Comparison of ENCODE assay signal across 1 cellular context in the genomic region with DNA sequence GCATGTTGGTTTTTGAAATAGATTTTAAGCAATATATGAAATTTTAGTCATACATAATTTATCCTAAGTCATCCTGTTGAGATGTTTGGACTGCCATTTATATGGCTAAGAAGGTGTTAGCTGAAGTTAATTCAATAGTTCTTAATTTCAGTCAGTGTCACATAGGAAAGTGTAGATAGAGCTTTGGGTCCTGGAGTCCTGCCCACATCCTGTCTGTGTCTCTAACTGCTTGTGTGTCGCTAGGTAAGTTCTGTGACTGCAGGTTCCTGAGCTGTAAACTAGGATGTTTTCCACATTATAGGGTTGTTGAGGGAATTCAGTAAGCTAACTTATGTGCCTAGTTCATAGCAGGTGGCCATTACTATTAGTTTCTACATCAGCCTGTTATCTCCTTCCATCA.
TF ChIP-seq lines count a peak whose summit lies in the region.

No MANE protein-coding gene starts in this region.

TF ChIP-seq in GM23338, 12 proteins besides CTCF, POLR2A, EP300 and RAD21:
- TF ChIP-seq EZH2 (IDR thresholded peaks at IDR 0.05; ENCODE audit: low read depth, unreplicated experiment) (no peak), CREB1 (CRISPR knock-in tag; IDR thresholded peaks at IDR 0.05; ENCODE audit: low read depth) (no peak), NANOG (IDR thresholded peaks at IDR 0.05; ENCODE audit: borderline replicate concordance) (no peak), STAT1 (IDR thresholded peaks at IDR 0.05; ENCODE audit: unreplicated experiment) (no peak), POLR2AphosphoS5 (IDR thresholded peaks at IDR 0.05; ENCODE audit: low read depth) (no peak), ZNF114 (CRISPR knock-in tag; IDR thresholded peaks at IDR 0.05) (no peak), ZNF331 (CRISPR knock-in tag; IDR thresholded peaks at IDR 0.05; ENCODE audit: low read depth) (no peak), EZH2phosphoT487 (IDR thresholded peaks at IDR 0.05; ENCODE audit: unreplicated experiment) (no peak), JUNB (IDR thresholded peaks at IDR 0.05; ENCODE audit: unreplicated experiment) (no peak)
- TF ChIP-seq, protein P1, sequence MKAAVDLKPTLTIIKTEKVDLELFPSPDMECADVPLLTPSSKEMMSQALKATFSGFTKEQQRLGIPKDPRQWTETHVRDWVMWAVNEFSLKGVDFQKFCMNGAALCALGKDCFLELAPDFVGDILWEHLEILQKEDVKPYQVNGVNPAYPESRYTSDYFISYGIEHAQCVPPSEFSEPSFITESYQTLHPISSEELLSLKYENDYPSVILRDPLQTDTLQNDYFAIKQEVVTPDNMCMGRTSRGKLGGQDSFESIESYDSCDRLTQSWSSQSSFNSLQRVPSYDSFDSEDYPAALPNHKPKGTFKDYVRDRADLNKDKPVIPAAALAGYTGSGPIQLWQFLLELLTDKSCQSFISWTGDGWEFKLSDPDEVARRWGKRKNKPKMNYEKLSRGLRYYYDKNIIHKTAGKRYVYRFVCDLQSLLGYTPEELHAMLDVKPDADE (IDR thresholded peaks at IDR 0.05), result no peak
- TF ChIP-seq, protein P2, sequence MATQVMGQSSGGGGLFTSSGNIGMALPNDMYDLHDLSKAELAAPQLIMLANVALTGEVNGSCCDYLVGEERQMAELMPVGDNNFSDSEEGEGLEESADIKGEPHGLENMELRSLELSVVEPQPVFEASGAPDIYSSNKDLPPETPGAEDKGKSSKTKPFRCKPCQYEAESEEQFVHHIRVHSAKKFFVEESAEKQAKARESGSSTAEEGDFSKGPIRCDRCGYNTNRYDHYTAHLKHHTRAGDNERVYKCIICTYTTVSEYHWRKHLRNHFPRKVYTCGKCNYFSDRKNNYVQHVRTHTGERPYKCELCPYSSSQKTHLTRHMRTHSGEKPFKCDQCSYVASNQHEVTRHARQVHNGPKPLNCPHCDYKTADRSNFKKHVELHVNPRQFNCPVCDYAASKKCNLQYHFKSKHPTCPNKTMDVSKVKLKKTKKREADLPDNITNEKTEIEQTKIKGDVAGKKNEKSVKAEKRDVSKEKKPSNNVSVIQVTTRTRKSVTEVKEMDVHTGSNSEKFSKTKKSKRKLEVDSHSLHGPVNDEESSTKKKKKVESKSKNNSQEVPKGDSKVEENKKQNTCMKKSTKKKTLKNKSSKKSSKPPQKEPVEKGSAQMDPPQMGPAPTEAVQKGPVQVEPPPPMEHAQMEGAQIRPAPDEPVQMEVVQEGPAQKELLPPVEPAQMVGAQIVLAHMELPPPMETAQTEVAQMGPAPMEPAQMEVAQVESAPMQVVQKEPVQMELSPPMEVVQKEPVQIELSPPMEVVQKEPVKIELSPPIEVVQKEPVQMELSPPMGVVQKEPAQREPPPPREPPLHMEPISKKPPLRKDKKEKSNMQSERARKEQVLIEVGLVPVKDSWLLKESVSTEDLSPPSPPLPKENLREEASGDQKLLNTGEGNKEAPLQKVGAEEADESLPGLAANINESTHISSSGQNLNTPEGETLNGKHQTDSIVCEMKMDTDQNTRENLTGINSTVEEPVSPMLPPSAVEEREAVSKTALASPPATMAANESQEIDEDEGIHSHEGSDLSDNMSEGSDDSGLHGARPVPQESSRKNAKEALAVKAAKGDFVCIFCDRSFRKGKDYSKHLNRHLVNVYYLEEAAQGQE (IDR thresholded peaks at IDR 0.05; ENCODE audit: unreplicated experiment), result no peak
- TF ChIP-seq, protein P3, sequence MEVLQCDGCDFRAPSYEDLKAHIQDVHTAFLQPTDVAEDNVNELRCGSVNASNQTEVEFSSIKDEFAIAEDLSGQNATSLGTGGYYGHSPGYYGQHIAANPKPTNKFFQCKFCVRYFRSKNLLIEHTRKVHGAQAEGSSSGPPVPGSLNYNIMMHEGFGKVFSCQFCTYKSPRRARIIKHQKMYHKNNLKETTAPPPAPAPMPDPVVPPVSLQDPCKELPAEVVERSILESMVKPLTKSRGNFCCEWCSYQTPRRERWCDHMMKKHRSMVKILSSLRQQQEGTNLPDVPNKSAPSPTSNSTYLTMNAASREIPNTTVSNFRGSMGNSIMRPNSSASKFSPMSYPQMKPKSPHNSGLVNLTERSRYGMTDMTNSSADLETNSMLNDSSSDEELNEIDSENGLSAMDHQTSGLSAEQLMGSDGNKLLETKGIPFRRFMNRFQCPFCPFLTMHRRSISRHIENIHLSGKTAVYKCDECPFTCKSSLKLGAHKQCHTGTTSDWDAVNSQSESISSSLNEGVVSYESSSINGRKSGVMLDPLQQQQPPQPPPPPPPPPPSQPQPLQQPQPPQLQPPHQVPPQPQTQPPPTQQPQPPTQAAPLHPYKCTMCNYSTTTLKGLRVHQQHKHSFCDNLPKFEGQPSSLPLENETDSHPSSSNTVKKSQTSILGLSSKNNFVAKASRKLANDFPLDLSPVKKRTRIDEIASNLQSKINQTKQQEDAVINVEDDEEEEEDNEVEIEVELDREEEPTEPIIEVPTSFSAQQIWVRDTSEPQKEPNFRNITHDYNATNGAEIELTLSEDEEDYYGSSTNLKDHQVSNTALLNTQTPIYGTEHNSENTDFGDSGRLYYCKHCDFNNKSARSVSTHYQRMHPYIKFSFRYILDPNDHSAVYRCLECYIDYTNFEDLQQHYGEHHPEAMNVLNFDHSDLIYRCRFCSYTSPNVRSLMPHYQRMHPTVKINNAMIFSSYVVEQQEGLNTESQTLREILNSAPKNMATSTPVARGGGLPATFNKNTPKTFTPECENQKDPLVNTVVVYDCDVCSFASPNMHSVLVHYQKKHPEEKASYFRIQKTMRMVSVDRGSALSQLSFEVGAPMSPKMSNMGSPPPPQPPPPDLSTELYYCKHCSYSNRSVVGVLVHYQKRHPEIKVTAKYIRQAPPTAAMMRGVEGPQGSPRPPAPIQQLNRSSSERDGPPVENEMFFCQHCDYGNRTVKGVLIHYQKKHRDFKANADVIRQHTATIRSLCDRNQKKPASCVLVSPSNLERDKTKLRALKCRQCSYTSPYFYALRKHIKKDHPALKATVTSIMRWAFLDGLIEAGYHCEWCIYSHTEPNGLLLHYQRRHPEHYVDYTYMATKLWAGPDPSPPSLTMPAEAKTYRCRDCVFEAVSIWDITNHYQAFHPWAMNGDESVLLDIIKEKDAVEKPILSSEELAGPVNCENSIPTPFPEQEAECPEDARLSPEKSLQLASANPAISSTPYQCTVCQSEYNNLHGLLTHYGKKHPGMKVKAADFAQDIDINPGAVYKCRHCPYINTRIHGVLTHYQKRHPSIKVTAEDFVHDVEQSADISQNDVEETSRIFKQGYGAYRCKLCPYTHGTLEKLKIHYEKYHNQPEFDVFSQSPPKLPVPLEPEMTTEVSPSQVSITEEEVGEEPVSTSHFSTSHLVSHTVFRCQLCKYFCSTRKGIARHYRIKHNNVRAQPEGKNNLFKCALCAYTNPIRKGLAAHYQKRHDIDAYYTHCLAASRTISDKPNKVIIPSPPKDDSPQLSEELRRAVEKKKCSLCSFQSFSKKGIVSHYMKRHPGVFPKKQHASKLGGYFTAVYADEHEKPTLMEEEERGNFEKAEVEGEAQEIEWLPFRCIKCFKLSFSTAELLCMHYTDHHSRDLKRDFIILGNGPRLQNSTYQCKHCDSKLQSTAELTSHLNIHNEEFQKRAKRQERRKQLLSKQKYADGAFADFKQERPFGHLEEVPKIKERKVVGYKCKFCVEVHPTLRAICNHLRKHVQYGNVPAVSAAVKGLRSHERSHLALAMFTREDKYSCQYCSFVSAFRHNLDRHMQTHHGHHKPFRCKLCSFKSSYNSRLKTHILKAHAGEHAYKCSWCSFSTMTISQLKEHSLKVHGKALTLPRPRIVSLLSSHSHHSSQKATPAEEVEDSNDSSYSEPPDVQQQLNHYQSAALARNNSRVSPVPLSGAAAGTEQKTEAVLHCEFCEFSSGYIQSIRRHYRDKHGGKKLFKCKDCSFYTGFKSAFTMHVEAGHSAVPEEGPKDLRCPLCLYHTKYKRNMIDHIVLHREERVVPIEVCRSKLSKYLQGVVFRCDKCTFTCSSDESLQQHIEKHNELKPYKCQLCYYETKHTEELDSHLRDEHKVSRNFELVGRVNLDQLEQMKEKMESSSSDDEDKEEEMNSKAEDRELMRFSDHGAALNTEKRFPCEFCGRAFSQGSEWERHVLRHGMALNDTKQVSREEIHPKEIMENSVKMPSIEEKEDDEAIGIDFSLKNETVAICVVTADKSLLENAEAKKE (CRISPR knock-in tag; IDR thresholded peaks at IDR 0.05), result no peak
TF ChIP-seq in GM23338: peak in this region for 0.
